19 cellular contexts compared by ENCODE assay signal in the genomic region with DNA sequence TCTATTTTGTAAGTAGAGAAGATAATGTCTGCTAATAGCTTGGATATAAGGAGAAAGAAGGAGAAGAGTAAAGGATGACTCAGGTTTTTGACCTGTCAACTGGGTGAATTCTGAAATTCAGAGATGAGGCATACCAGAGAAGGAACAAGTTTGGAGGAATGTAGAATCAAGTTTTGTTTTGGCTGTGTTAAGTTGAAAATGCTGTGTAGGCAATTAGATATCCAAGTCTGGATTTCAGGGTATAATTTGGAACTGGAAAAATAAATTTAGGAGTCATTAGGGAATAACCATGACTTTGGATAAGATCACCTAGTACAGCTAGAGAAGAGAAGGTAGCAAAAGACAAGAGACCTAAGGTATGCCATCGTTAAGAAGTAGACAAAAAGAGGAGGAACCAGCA. TPM values are rescaled to one million over a fixed set of nuclear protein-coding genes. Genes with fewer than 3 reads are reported as not detected.
DNase-seq lines count a peak whose midpoint lies in the region; ATAC-seq, FAIRE-seq and TF ChIP-seq lines count a peak whose summit lies in the region.
"Had no signal": no experiment of that assay in that cellular context is flagged by ENCODE, and none has a peak within 500 bp of the region (broad histone marks: within the 10 kb centered on the region; RNA-seq: fewer than 3 reads in every experiment).

No MANE protein-coding gene starts in this region.

- intact Hi-C loops in HepG2 (cut with micrococcal nuclease; ENCODE audit: unreplicated experiment), result no loop called here
- intact Hi-C loops in right lobe of liver (cut with DNase I), result no loop called here
- intact Hi-C loops in IMR-90 (cut with micrococcal nuclease), result no loop called here

- H3K14ac ChIP-seq in IMR-90 (replicated peaks; ENCODE audit: low read depth, low read length), result no peak overlapping the region

- H4K5ac ChIP-seq in IMR-90 (ENCODE audit: low read depth, low read length), result no peak overlapping the region

- no peak overlapping the region for H2AFZ ChIP-seq in HepG2 (ENCODE audit: low read length)
- H2AFZ ChIP-seq in IMR-90 (replicated peaks; ENCODE audit: low read length, poor library complexity), result no peak overlapping the region
- no peak overlapping the region for H2AFZ ChIP-seq in hepatocyte

- no peak overlapping the region for H3K4me3 Mint-ChIP-seq in type B pancreatic cell
- H3K4me3 Mint-ChIP-seq: CD14-positive monocyte; CD8-positive, alpha-beta T cell had no signal

- no peak overlapping the region for H2AK5ac ChIP-seq in IMR-90 (ENCODE audit: low read depth, low read length)

- TF ChIP-seq POLR2A in HepG2 (IDR thresholded peaks at IDR 0.05; ENCODE audit: insufficient read depth in 1 of 2, low read depth in 2 of 2, low read length in 2 of 2) (no peak), right lobe of liver (IDR thresholded peaks at IDR 0.05) (no peak), IMR-90 (IDR thresholded peaks at IDR 0.05; ENCODE audit: low read depth, low read length) (no peak)

- H3K36me3 ChIP-seq in HepG2 (replicated peaks in 1 of 2; ENCODE audit: control insufficient read depth in 1 of 2, insufficient read depth in 2 of 2, low read length in 2 of 2), result no peaks in the 10 kb centered on the region
- peaks cover 0 to 10% (median 7%) of the 10 kb centered on the region in 4 donors for H3K36me3 ChIP-seq in right lobe of liver
- peaks cover 10% of the 10 kb centered on the region for H3K36me3 ChIP-seq in IMR-90 (ENCODE audit: control insufficient read depth, insufficient read depth, low read length)
- no peaks in the 10 kb centered on the region for H3K36me3 ChIP-seq in hepatocyte (replicated peaks; ENCODE audit: insufficient read depth, low read depth)

- no peaks in the 10 kb centered on the region for H3K27me3 Mint-ChIP-seq in type B pancreatic cell

- H2BK20ac ChIP-seq in IMR-90 (ENCODE audit: low read depth, low read length), result no peak overlapping the region

- TF ChIP-seq CTCF in HepG2 (CRISPR knock-in tag; IDR thresholded peaks at IDR 0.05) (no peak), right lobe of liver (IDR thresholded peaks at IDR 0.05) (no peak), IMR-90 (conservative IDR thresholded peaks at IDR 0.05; ENCODE audit: low read depth, low read length) (no peak), hepatocyte (IDR thresholded peaks at IDR 0.05; ENCODE audit: poor library complexity) (no peak), type B pancreatic cell (conservative IDR thresholded peaks at IDR 0.05) (no peak)

- H3K4me3 ChIP-seq in HepG2 (replicated peaks in 1 of 3; ENCODE audit: insufficient read depth in 1 of 3, low read depth in 2 of 3, low read length in 3 of 3) (no peak overlapping the region), right lobe of liver (no peak overlapping the region), IMR-90 (ENCODE audit: insufficient read depth, low read depth, low read length) (no peak overlapping the region), hepatocyte (peak overlapping the region; percentile 25)

- H3K23ac ChIP-seq in IMR-90 (ENCODE audit: low read depth, low read length), result no peak overlapping the region

- peaks cover 41% of the 10 kb centered on the region for H3K36me3 Mint-ChIP-seq in type B pancreatic cell

- no peak for FAIRE-seq in HepG2 (lab: Jason Lieb, UNC)
- FAIRE-seq: A204.1, D721Med, GM19239, H54 had no signal

- no peak overlapping the region for H2BK120ac ChIP-seq in IMR-90 (ENCODE audit: low read depth, low read length)

- H3K18ac ChIP-seq in IMR-90 (ENCODE audit: low read depth, low read length), result no peak overlapping the region

- H2BK5ac ChIP-seq in IMR-90 (ENCODE audit: low read depth, low read length, poor library complexity, severe bottlenecking), result no peak overlapping the region

- no peak overlapping the region for H2BK15ac ChIP-seq in IMR-90 (ENCODE audit: low read depth, low read length)

- H3K27me3 ChIP-seq in HepG2 (ENCODE audit: control insufficient read depth in 1 of 2, insufficient read depth in 2 of 2, low read length in 2 of 2) (no peaks in the 10 kb centered on the region), right lobe of liver (no peaks in the 10 kb centered on the region), IMR-90 (ENCODE audit: control insufficient read depth, insufficient read depth, low read length) (no peaks in the 10 kb centered on the region), hepatocyte (no peaks in the 10 kb centered on the region)

- peaks cover 24% of the 10 kb centered on the region for H3K9me3 Mint-ChIP-seq in type B pancreatic cell

- H3K9me3 ChIP-seq in HepG2 (ENCODE audit: low read length), result peaks cover 36% of the 10 kb centered on the region
- peaks cover 0 to 12% (median 3%) of the 10 kb centered on the region in 4 donors for H3K9me3 ChIP-seq in right lobe of liver
- peaks cover 22% of the 10 kb centered on the region for H3K9me3 ChIP-seq in IMR-90 (ENCODE audit: control insufficient read depth, insufficient read depth, low read length)
- H3K9me3 ChIP-seq in hepatocyte (ENCODE audit: low read depth), result no peaks in the 10 kb centered on the region

- H2AK9ac ChIP-seq in IMR-90 (replicated peaks; ENCODE audit: low read depth, low read length, poor library complexity), result no peak overlapping the region

- no peak overlapping the region for H4K91ac ChIP-seq in IMR-90 (ENCODE audit: insufficient read depth, low read depth, low read length)

- H3K56ac ChIP-seq in IMR-90 (ENCODE audit: extremely low read depth, insufficient read depth, low read length), result no peak overlapping the region

- no peak overlapping the region for H3K4me2 ChIP-seq in HepG2 (ENCODE audit: low read depth, low read length)
- no peak overlapping the region for H3K4me2 ChIP-seq in IMR-90 (ENCODE audit: low read depth, low read length)
- H3K4me2 ChIP-seq in hepatocyte, result peak overlapping the region; percentile 65

- no peaks in the 10 kb centered on the region for H3K4me1 Mint-ChIP-seq in type B pancreatic cell (ENCODE audit: unreplicated experiment)
- H3K4me1 Mint-ChIP-seq: CD14-positive monocyte had no signal

- WGBS in HepG2 (ENCODE audit: low lambda C conversion rate), result 67% methylated on average over 1 of the region's 1 CpG
- 75% methylated on average over 1 of the region's 1 CpG for WGBS in right lobe of liver (ENCODE audit: insufficient coverage, low coverage, low lambda C conversion rate, missing lambda C conversion rate)
- WGBS in IMR-90 (ENCODE audit: extremely low coverage in 2 of 2, insufficient read length in 1 of 2), 2 experiments, result no CpG with 5 or more reads among the region's 1 CpG
- 82% methylated on average over 1 of the region's 1 CpG for WGBS in hepatocyte (ENCODE audit: low lambda C conversion rate, missing lambda C conversion rate)

- dilution Hi-C loops in IMR-90 (cut with HindIII; ENCODE audit: low sequenced_read_pairs, unreplicated experiment), result no loop called here

- TF ChIP-seq EP300 in HepG2 (IDR thresholded peaks at IDR 0.05; ENCODE audit: low read depth in 2 of 2, low read length in 2 of 2), result no peak
- no peak for TF ChIP-seq EP300 in HepG2 (CRISPR knock-in tag; IDR thresholded peaks at IDR 0.05; ENCODE audit: borderline replicate concordance)

- H3K9ac ChIP-seq in HepG2 (ENCODE audit: insufficient read depth, low read depth, low read length) (no peak overlapping the region), IMR-90 (ENCODE audit: low read depth, low read length) (no peak overlapping the region)

- H3K9me2 ChIP-seq in hepatocyte (replicated peaks; ENCODE audit: insufficient read depth), result no peaks in the 10 kb centered on the region

- no peaks in the 10 kb centered on the region for H3K9me1 ChIP-seq in IMR-90 (ENCODE audit: insufficient read depth, low read length)

- no peaks in the 10 kb centered on the region for H4K20me1 ChIP-seq in HepG2 (ENCODE audit: insufficient read depth, low read length)
- no peaks in the 10 kb centered on the region for H4K20me1 ChIP-seq in IMR-90 (ENCODE audit: insufficient read depth, low read length)
- no peaks in the 10 kb centered on the region for H4K20me1 ChIP-seq in hepatocyte (ENCODE audit: insufficient read depth, poor library complexity, severe bottlenecking)

- no peak for TF ChIP-seq RAD21 in HepG2 (CRISPR knock-in tag; IDR thresholded peaks at IDR 0.05)
- TF ChIP-seq RAD21 in IMR-90 (IDR thresholded peaks at IDR 0.05; ENCODE audit: low read length), result no peak

- H3K27ac ChIP-seq in HepG2 (ENCODE audit: extremely low read length, insufficient read depth, low read length) (no peak overlapping the region), right lobe of liver (no peak overlapping the region), IMR-90 (ENCODE audit: insufficient read depth, low read length) (no peak overlapping the region), hepatocyte (peak overlapping the region; percentile 90)

- POLR2A ChIA-PET in HepG2 (lab: Yijun Ruan, JAX), result no interaction called here
- POLR2A ChIA-PET in IMR-90 (lab: Charles Lee; ENCODE audit: unreplicated experiment), result no interaction called here

- in situ Hi-C loops in HepG2 (cut with HindIII; ENCODE audit: extremely low pct_ligation_motif_present, low pct_unique_long_range_greater_than_20kb), result no loop called here
- in situ Hi-C loops in IMR-90 (cut with MboI; ENCODE audit: low sequenced_read_pairs), result no loop called here

- H4K8ac ChIP-seq in IMR-90 (ENCODE audit: low read depth in 2 of 2, low read length in 2 of 2), result no peak overlapping the region

- DNase-seq in HepG2 (ENCODE audit: low spot score), result no peak
- DNase-seq in right lobe of liver, result no peak
- peak; percentile 5 for DNase-seq in IMR-90
- DNase-seq in hepatocyte (ENCODE audit: low spot score), result no peak
- DNase-seq in type B pancreatic cell (ENCODE audit: extremely low spot score, unreplicated experiment), result no peak
- DNase-seq in nucleus accumbens (lab: John Stamatoyannopoulos, UW), result no peak
- DNase-seq in hepatic stellate cell (ENCODE audit: low spot score), result no peak
- no peak for DNase-seq in AG08396 (ENCODE audit: low spot score)
- DNase-seq: CD8-positive, alpha-beta T cell; COR-L47; DMS153; DMS79 treated with DMSO at 0.1 percent for 48 hours; EL; GDM1 had no signal

- BruUV-seq in HepG2 (replicated peaks; lab: Mats Ljungman, UMichigan) (no TSS peak), IMR-90 (replicated peaks; lab: Mats Ljungman, UMichigan) (no TSS peak)

- no peaks in the 10 kb centered on the region for H3K79me2 ChIP-seq in HepG2 (ENCODE audit: insufficient read depth, low read length)
- peaks cover 35% of the 10 kb centered on the region for H3K79me2 ChIP-seq in hepatocyte

- peak overlapping the region; percentile 3 for H3K27ac Mint-ChIP-seq in type B pancreatic cell
- H3K27ac Mint-ChIP-seq: CD8-positive, alpha-beta T cell had no signal

- CTCF ChIA-PET in HepG2 (lab: Yijun Ruan, JAX; ENCODE audit: low intra/inter-chr PET ratio, low total read pairs), result no interaction called here
- CTCF ChIA-PET in IMR-90 (lab: Yijun Ruan, JAX), result no interaction called here

- H3K4ac ChIP-seq in IMR-90 (ENCODE audit: low read depth, low read length), result no peak overlapping the region

- ATAC-seq in HepG2 (no peak), right lobe of liver (no peak), IMR-90 (ENCODE audit: low read depth) (no peak)
- ATAC-seq: CD8-positive, alpha-beta T cell had no signal

- H3K79me1 ChIP-seq in IMR-90 (ENCODE audit: low read depth in 1 of 2, low read length in 2 of 2), result no peaks in the 10 kb centered on the region

- H3K4me1 ChIP-seq in HepG2 (ENCODE audit: insufficient read depth, low read length), result peaks cover 12% of the 10 kb centered on the region; the same call in 1 of the 2 replicates
- H3K4me1 ChIP-seq in right lobe of liver, result no peaks in the 10 kb centered on the region
- H3K4me1 ChIP-seq in IMR-90 (ENCODE audit: control insufficient read depth, insufficient read depth, low read length), result no peaks in the 10 kb centered on the region
- peaks cover 29% of the 10 kb centered on the region for H3K4me1 ChIP-seq in hepatocyte (ENCODE audit: insufficient read depth)

RNA-seq across cellular contexts. Expression of gene GNG4, which starts 22.4 kb away (rescaled TPM):
- total RNA-seq in HepG2 (2016; rRNA removed; fragmentation: Illumina TruSeq; extraction: Trizol) (27.1 and 37.9 TPM in 2 replicates), right lobe of liver (under 1 TPM in 2 of 6 experiments, not detected in 4; 0.18 to 0.50 TPM), IMR-90 (2012; rRNA removed) (0.18 and 0.28 TPM in 2 replicates), hepatocyte (4.8 and 6.1 TPM in 2 replicates), type B pancreatic cell (ENCODE audit: low replicate concordance) (28.5 and 64.2 TPM in 2 replicates)
- 28.1 and 31.3 TPM in 2 replicates for total RNA-seq in HepG2 (2016; cell fraction: cytosol; rRNA removed; fragmentation: Illumina TruSeq; extraction: Trizol; ENCODE audit: low read depth)
- total RNA-seq in HepG2 (2016; cell fraction: insoluble cytoplasmic fraction; rRNA removed; fragmentation: Illumina TruSeq; extraction: Trizol), result 27.0 and 27.4 TPM in 2 replicates
- total RNA-seq in HepG2 (2016; cell fraction: membrane; rRNA removed; fragmentation: Illumina TruSeq; extraction: Trizol), result 74.8 and 75.1 TPM in 2 replicates
- 9.7 and 12.9 TPM in 2 replicates for total RNA-seq in HepG2 (2016; cell fraction: nucleus; rRNA removed; fragmentation: Illumina TruSeq; extraction: Trizol)
- polyA plus RNA-seq in HepG2 (2011; rRNA removed) (64.3 and 69.5 TPM in 2 replicates), IMR-90 (2012; rRNA removed) (0.29 and 0.33 TPM in 2 replicates), hepatocyte (9.8 and 11.8 TPM in 2 replicates)
- 72.9 and 80.9 TPM in 2 replicates for polyA plus RNA-seq in HepG2 (2011; cell fraction: cytosol; rRNA removed)
- 15.1 and 22.2 TPM in 2 replicates for polyA plus RNA-seq in HepG2 (2011; cell fraction: nucleus; rRNA removed)
- polyA plus RNA-seq in HepG2 (2012), result 49.1 and 73.9 TPM in 2 replicates
- polyA plus RNA-seq in HepG2 (2016; cell fraction: cytosol; fragmentation: Illumina TruSeq; extraction: Trizol; ENCODE audit: low read depth), result 94.4 and 111 TPM in 2 replicates
- polyA plus RNA-seq in HepG2 (2016; cell fraction: insoluble cytoplasmic fraction; fragmentation: Illumina TruSeq; extraction: Trizol; ENCODE audit: low read depth), result 59.8 and 79.1 TPM in 2 replicates
- polyA plus RNA-seq in HepG2 (2016; cell fraction: membrane; fragmentation: Illumina TruSeq; extraction: Trizol; ENCODE audit: low read depth), result 164 and 165 TPM in 2 replicates
- 39.1 and 40.5 TPM in 2 replicates for polyA plus RNA-seq in HepG2 (2016; cell fraction: nucleus; fragmentation: Illumina TruSeq; extraction: Trizol; ENCODE audit: insufficient read depth, low read depth)
- 0.07 and 47.0 TPM in 2 replicates for polyA minus RNA-seq in HepG2 (2011; rRNA and poly(A)+ RNA removed; ENCODE audit: low replicate concordance)
- 35.9 and 45.7 TPM in 2 replicates for polyA minus RNA-seq in HepG2 (2011; cell fraction: cytosol; rRNA and poly(A)+ RNA removed)
- polyA minus RNA-seq in HepG2 (2011; cell fraction: nucleus; rRNA and poly(A)+ RNA removed), result 7.2 and 9.6 TPM in 2 replicates
- polyA plus RNA-seq in IMR-90 (2012; cell fraction: cytosol; rRNA removed), result 0.21 and 0.23 TPM in 2 replicates
- polyA plus RNA-seq in IMR-90 (2012; cell fraction: nucleus; rRNA removed; ENCODE audit: low replicate concordance), result 0.02 and 0.08 TPM in 2 replicates
- polyA plus RNA-seq: CD14-positive monocyte had no signal
